In the genomic region with DNA sequence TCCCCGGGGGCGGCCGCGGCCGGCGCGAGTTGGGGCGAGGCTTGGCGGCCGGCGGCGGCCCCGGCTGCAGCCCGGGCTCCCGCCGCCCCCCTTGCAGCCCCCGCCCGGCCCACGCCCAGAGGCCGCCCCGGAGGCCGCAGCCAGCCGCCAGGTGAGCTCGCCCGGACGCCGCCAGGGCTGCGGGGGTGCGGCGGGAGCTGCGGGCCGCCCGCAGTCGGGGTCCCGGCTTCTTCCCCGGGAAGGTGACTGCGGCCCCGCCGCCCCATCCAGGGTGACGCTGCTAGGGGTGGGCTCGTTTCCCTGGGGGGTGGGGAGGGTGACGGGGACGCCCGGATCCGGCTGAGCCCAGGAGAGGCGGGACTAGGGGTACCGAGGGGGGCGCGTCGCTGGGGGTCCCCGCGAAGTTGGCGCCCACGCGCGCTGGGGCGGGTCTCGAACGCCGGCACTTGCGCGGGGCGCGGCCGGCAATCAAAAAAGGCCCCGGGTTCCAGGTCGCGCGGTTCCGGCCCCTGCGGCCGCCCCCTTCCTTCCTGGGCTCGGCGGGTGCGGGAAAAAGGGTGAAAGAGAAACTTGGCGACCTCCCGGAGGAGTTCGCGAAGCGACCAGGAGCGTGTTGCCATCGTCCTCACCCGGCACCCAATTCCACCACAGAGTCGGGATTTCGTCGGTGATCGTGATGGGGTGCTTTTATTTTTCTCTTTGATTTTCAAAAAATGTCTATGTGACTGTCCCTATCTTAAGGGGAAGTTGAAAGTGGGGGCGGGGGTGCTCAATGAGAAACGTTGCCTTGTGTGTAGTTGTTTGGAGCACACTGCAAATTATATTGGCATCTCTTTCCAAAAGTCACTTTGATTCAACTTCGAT, we compare ENCODE assay signal across 8 cellular contexts. TPM values are rescaled to one million over a fixed set of nuclear protein-coding genes. Genes with fewer than 3 reads are reported as not detected.
DNase-seq lines count a peak whose midpoint lies in the region; ATAC-seq and TF ChIP-seq lines count a peak whose summit lies in the region.

No MANE protein-coding gene starts in this region.

- H3K9me3 Mint-ChIP-seq in activated CD8-positive, alpha-beta T cell treated with anti-CD3 and anti-CD28 coated beads, Interleukin-2, amount 10 ng/mL, durations not matched to agents 7 days and 5 days (ENCODE audit: insufficient read depth): no peaks in the 10 kb centered on the region
- no peaks in the 10 kb centered on the region for H3K9me3 Mint-ChIP-seq in endodermal cell

- H3K9ac ChIP-seq in ES-I3 (ENCODE audit: low read depth, low read length) (peak overlapping the region; percentile 98), KMS-11 (peak overlapping the region; percentile 81), endodermal cell (ENCODE audit: extremely low read depth, low read length, poor library complexity, severe bottlenecking) (peak overlapping the region; percentile 81)

- peak overlapping the region; percentile 39 for H3K4me3 ChIP-seq in KMS-11 (IDR thresholded peaks at IDR 0.05; ENCODE audit: insufficient read depth, low read depth, low read length)
- H3K4me3 ChIP-seq in endodermal cell (ENCODE audit: low read length): peak overlapping the region; percentile 90
- peak overlapping the region; percentile 91 for H3K4me3 ChIP-seq in mucosa of descending colon

- H3K36me3 Mint-ChIP-seq in activated CD8-positive, alpha-beta T cell treated with anti-CD3 and anti-CD28 coated beads, Interleukin-2, amount 10 ng/mL, durations not matched to agents 7 days and 5 days (ENCODE audit: low read depth): peaks cover 31% of the 10 kb centered on the region
- H3K36me3 Mint-ChIP-seq in endodermal cell (ENCODE audit: low read depth): peaks cover 23% of the 10 kb centered on the region

- H3K9me3 ChIP-seq in ES-I3 (ENCODE audit: control insufficient read depth, insufficient read depth, low read length) (no peaks in the 10 kb centered on the region), endodermal cell (ENCODE audit: control insufficient read depth, low read length) (no peaks in the 10 kb centered on the region), mucosa of descending colon (no peaks in the 10 kb centered on the region)

- H3K27me3 Mint-ChIP-seq in activated CD8-positive, alpha-beta T cell treated with anti-CD3 and anti-CD28 coated beads, Interleukin-2, amount 10 ng/mL, durations not matched to agents 7 days and 5 days (ENCODE audit: low read depth): no peaks in the 10 kb centered on the region
- H3K27me3 Mint-ChIP-seq in endodermal cell (ENCODE audit: insufficient read depth): no peaks in the 10 kb centered on the region

- ATAC-seq in GM21619 (IDR thresholded peaks at IDR 0.05; ENCODE audit: unreplicated experiment): peak; percentile 39
- peak; percentile 57 for ATAC-seq in activated CD8-positive, alpha-beta T cell treated with anti-CD3 and anti-CD28 coated beads, Interleukin-2, amount 10 ng/mL, durations not matched to agents 7 days and 5 days
- peak; percentile 77 for ATAC-seq in mucosa of descending colon

- TF ChIP-seq CTCF in KMS-11 (conservative IDR thresholded peaks at IDR 0.05; ENCODE audit: low read depth, low read length): no peak
- no peak for TF ChIP-seq CTCF in endodermal cell (conservative IDR thresholded peaks at IDR 0.05)
- no peak for TF ChIP-seq CTCF in mucosa of descending colon (IDR thresholded peaks at IDR 0.05)

- peak overlapping the region; percentile 94 for H3K4me3 Mint-ChIP-seq in activated CD8-positive, alpha-beta T cell treated with anti-CD3 and anti-CD28 coated beads, Interleukin-2, amount 10 ng/mL, durations not matched to agents 7 days and 5 days
- peak overlapping the region; percentile 92 for H3K4me3 Mint-ChIP-seq in endodermal cell

- H3K27me3 ChIP-seq in KMS-11 (ENCODE audit: insufficient read depth, low read depth) (no peaks in the 10 kb centered on the region), endodermal cell (ENCODE audit: control insufficient read depth, insufficient read depth, low read length, poor library complexity, severe bottlenecking) (no peaks in the 10 kb centered on the region)

- no peaks in the 10 kb centered on the region for H3K36me3 ChIP-seq in ES-I3 (ENCODE audit: insufficient read depth, low read length)
- H3K36me3 ChIP-seq in KMS-11 (ENCODE audit: insufficient read depth): no peaks in the 10 kb centered on the region
- peaks cover 19% of the 10 kb centered on the region for H3K36me3 ChIP-seq in endodermal cell (ENCODE audit: control insufficient read depth, insufficient read depth, low read length)
- no peaks in the 10 kb centered on the region for H3K36me3 ChIP-seq in mucosa of descending colon (ENCODE audit: low read depth)

- H3K27ac Mint-ChIP-seq in activated CD8-positive, alpha-beta T cell treated with anti-CD3 and anti-CD28 coated beads, Interleukin-2, amount 10 ng/mL, durations not matched to agents 7 days and 5 days: peak overlapping the region; percentile 95
- peak overlapping the region; percentile 82 for H3K27ac Mint-ChIP-seq in endodermal cell

- DNase-seq in activated CD8-positive, alpha-beta T cell treated with anti-CD3 and anti-CD28 coated beads, Interleukin-2, amount 10 ng/mL, durations not matched to agents 7 days and 5 days: peak; percentile 56
- peak; percentile 66 for DNase-seq in endodermal cell
- DNase-seq in mucosa of descending colon: peak; percentile 67 to 77 (median 71)
- DNase-seq in stimulated activated CD8-positive, alpha-beta memory T cell treated with anti-CD3 and anti-CD28 coated beads, Interleukin-7, amount 100 ng/mL, for 24 hours (ENCODE audit: low read depth): peak; percentile 30
- DNase-seq in kidney glomerular epithelial cell (lab: John Stamatoyannopoulos, UW): no peak

- POLR2A ChIA-PET in activated CD8-positive, alpha-beta T cell treated with anti-CD3 and anti-CD28 coated beads, Interleukin-2, amount 10 ng/mL, durations not matched to agents 7 days and 5 days (lab: Charles Lee): interaction anchor here (1.0 to 1.7 kb wide), 2 partner anchors 48 to 104 kb away, joined by 5 read pairs; partner anchors contain the start of gene SCAANT1

- WGBS in endodermal cell (ENCODE audit: insufficient coverage in 1 of 2, insufficient read length in 1 of 2), 2 experiments: 0 to 6% methylated on average over 5 to 90 of the region's 90 CpGs

- intact Hi-C loops in mucosa of descending colon (cut with DNase I, micrococcal nuclease): no loop called here

- H3K4me1 ChIP-seq in ES-I3 (ENCODE audit: insufficient read depth, low read length) (peaks cover 21% of the 10 kb centered on the region), KMS-11 (ENCODE audit: low read depth, poor library complexity, severe bottlenecking) (peaks cover 4% of the 10 kb centered on the region), endodermal cell (ENCODE audit: control insufficient read depth, insufficient read depth, low read length) (peaks cover 4% of the 10 kb centered on the region), mucosa of descending colon (ENCODE audit: low read depth) (peaks cover 5% of the 10 kb centered on the region)

- CTCF ChIA-PET in activated CD8-positive, alpha-beta T cell treated with anti-CD3 and anti-CD28 coated beads, Interleukin-2, amount 10 ng/mL, durations not matched to agents 7 days and 5 days (lab: Charles Lee): interaction anchor here (1.2 kb wide), 1 partner anchor 130 kb away, joined by 3 read pairs; no protein-coding TSS in a partner anchor

- H3K4me2 ChIP-seq in KMS-11: peak overlapping the region; percentile 73

- H3K4me1 Mint-ChIP-seq in activated CD8-positive, alpha-beta T cell treated with anti-CD3 and anti-CD28 coated beads, Interleukin-2, amount 10 ng/mL, durations not matched to agents 7 days and 5 days (ENCODE audit: low read depth): peaks cover 51% of the 10 kb centered on the region
- peaks cover 38% of the 10 kb centered on the region for H3K4me1 Mint-ChIP-seq in endodermal cell

- H3K27ac ChIP-seq in KMS-11 (peak overlapping the region; percentile 63), endodermal cell (ENCODE audit: low read depth, low read length) (no peak overlapping the region)

- H3K79me2 ChIP-seq in KMS-11 (ENCODE audit: insufficient read depth, low read depth): peaks cover 38% of the 10 kb centered on the region; the same call in 1 of the 2 replicates

- H2AFZ ChIP-seq in KMS-11 (ENCODE audit: low read depth): peak overlapping the region; percentile 42; the same call in 1 of the 2 replicates

- H4K20me1 ChIP-seq in KMS-11 (ENCODE audit: insufficient read depth): no peaks in the 10 kb centered on the region

RNA-seq across cellular contexts. Expression of gene ATXN7, which starts 0.6 kb away (rescaled TPM):
- 10 to 100 TPM; 35.6 to 40.5 TPM for total RNA-seq in activated CD8-positive, alpha-beta T cell treated with anti-CD3 and anti-CD28 coated beads, Interleukin-2, amount 10 ng/mL, durations not matched to agents 7 days and 5 days
- total RNA-seq in endodermal cell (10 to 100 TPM; 28.1 to 28.8 TPM), mucosa of descending colon (10 to 100 TPM; 41.2 to 57.4 (median 41.5) TPM)
- 13.7 TPM for polyA plus RNA-seq in endodermal cell (2013, experiment 1 of 2)
- 12.5 TPM for polyA plus RNA-seq in endodermal cell (2013, experiment 2 of 2)

RNA-seq across cellular contexts. Expression of gene THOC7, which starts 0.6 kb away (rescaled TPM):
- 10 to 100 TPM; 88.9 to 91.7 TPM for total RNA-seq in activated CD8-positive, alpha-beta T cell treated with anti-CD3 and anti-CD28 coated beads, Interleukin-2, amount 10 ng/mL, durations not matched to agents 7 days and 5 days
- total RNA-seq in endodermal cell (100 to 1,000 TPM in 1 of 2 donors, 10 to 100 TPM in 1; 91.8 to 103 TPM), mucosa of descending colon (10 to 100 TPM; 47.9 to 63.7 (median 57.3) TPM)
- polyA plus RNA-seq in endodermal cell (2013, experiment 1 of 2): 74.3 TPM
- polyA plus RNA-seq in endodermal cell (2013, experiment 2 of 2): 82.7 TPM

RNA-seq across cellular contexts. Expression of gene C3orf49, which starts 45.1 kb away (rescaled TPM):
- total RNA-seq in activated CD8-positive, alpha-beta T cell treated with anti-CD3 and anti-CD28 coated beads, Interleukin-2, amount 10 ng/mL, durations not matched to agents 7 days and 5 days: not detected
- total RNA-seq in endodermal cell (not detected), mucosa of descending colon (not detected)
- not detected for polyA plus RNA-seq in endodermal cell (2013, experiment 1 of 2)
- not detected for polyA plus RNA-seq in endodermal cell (2013, experiment 2 of 2)

RNA-seq across cellular contexts. Expression of gene SCAANT1, which starts 47.9 kb away (rescaled TPM):
- not detected for total RNA-seq in activated CD8-positive, alpha-beta T cell treated with anti-CD3 and anti-CD28 coated beads, Interleukin-2, amount 10 ng/mL, durations not matched to agents 7 days and 5 days
- not detected for total RNA-seq in endodermal cell
- not detected for polyA plus RNA-seq in endodermal cell (2013, experiment 1 of 2)
- polyA plus RNA-seq in endodermal cell (2013, experiment 2 of 2): not detected
- total RNA-seq in mucosa of descending colon: not detected

Comparison
In these comparisons a context has a peak if more than half of its experiments do, and no peak if none do; other contexts are left out.
1. H3K4me3 ChIP-seq: peak in every context shown above with its lines; median percentile 91 in mucosa of descending colon; 90 in endodermal cell; 39 in KMS-11.